In the genomic region with DNA sequence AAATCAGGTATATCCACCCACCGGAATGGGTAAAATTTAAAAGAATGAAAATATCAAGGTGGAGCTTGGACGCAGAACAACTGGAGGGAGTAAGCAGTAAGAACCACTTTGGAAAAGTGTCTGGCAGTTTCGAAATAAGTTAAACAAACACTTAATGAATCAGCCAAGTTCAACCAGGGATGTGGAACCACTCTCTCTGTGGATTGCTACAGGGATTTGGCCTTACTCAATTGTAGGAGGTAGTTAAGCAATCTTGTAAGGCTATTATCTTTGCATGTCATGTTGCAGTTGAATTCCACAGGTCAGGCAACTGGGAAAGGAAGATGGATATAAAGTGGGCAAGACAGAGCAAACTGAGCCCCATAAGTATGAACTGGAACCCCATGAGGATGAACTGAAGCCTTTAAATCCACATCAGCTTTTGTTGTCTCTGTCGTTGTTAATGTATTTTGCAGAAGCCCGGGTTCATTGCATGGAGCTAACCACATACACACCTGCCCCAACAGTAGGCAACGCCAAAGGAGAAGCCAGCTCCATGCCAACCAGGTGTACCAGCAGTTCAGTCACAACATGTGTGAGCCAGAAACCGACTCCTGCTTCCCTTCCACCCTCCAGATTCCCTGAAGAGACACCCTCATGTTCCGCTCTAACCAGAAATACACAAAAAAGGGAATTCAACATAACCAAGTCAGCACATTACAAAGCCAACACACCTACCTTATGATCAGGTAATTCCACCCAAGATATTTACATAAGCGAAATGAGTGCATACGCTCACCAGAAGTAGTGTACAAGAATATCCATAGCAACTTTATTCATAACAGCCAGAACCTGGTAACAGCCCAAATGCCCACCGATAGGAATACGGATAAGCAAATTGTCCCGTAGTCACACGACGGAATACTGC, we compare ENCODE assay signal across 10 cellular contexts. TPM values are rescaled to one million over a fixed set of nuclear protein-coding genes. Genes with fewer than 3 reads are reported as not detected.
A peak's percentile ranks its signal among the peaks of the same experiment; 100 is the strongest.
DNase-seq lines count a peak whose midpoint lies in the region; ATAC-seq and TF ChIP-seq lines count a peak whose summit lies in the region.
"Had no signal": no experiment of that assay in that cellular context is flagged by ENCODE, and none has a peak within 500 bp of the region (broad histone marks: within the 10 kb centered on the region; RNA-seq: fewer than 3 reads in every experiment).

No MANE protein-coding gene starts in this region.

- no peaks in the 10 kb centered on the region for H3K4me1 ChIP-seq in psoas muscle

- intact Hi-C loops in psoas muscle (cut with DNase I), result no loop called here

- TF ChIP-seq CTCF in psoas muscle (IDR thresholded peaks at IDR 0.05), result no peak

- ATAC-seq in psoas muscle, result peak in 3 of 4 donors; percentile 68 to 72 (median 68)
- no peak for ATAC-seq in SK-N-SH treated with all-trans-retinoic acid at 6 μM for 48 hours
- ATAC-seq in GM18861 (IDR thresholded peaks at IDR 0.05; ENCODE audit: unreplicated experiment), result no peak
- ATAC-seq: T-cell had no signal

- peak; percentile 85 for DNase-seq in EL
- DNase-seq in NOMO-1 treated with DMSO at 0.1 percent for 48 hours (lab: John Stamatoyannopoulos, UW; ENCODE audit: unreplicated experiment), result peak; percentile 79
- peak; percentile 93 for DNase-seq in fibroblast of gingiva (ENCODE audit: low read depth)
- no peak for DNase-seq in psoas muscle
- no peak for DNase-seq in activated T-cell treated with anti-CD3 and anti-CD28 coated beads for 4 hours
- no peak for DNase-seq in NCI-H1694 treated with DMSO at 0.1 percent for 48 hours (lab: John Stamatoyannopoulos, UW)
- DNase-seq: GOT3, T-cell had no signal

- no peak overlapping the region for H3K4me3 ChIP-seq in psoas muscle

- H3K9me3 ChIP-seq in psoas muscle, result no peaks in the 10 kb centered on the region

- no peak overlapping the region for H3K27ac ChIP-seq in psoas muscle

- H3K27me3 ChIP-seq in psoas muscle (ENCODE audit: insufficient read depth in 3 of 3, low read length in 2 of 3), result no peaks in the 10 kb centered on the region

- WGBS in psoas muscle, 3 donors, result 74 to 83% (median 75%) methylated on average over 15 of the region's 15 CpGs

- no peaks in the 10 kb centered on the region for H3K36me3 ChIP-seq in psoas muscle (ENCODE audit: insufficient read depth in 1 of 2, low read depth in 1 of 2)

TF ChIP-seq in SK-N-SH treated with all-trans-retinoic acid at 6 μM for 48 hours, 23 proteins besides CTCF, POLR2A, EP300 and RAD21:
- TF ChIP-seq ISL1 (CRISPR knock-in tag; IDR thresholded peaks at IDR 0.05) (no peak), ZFP30 (CRISPR knock-in tag; IDR thresholded peaks at IDR 0.05) (no peak), BACH2 (CRISPR knock-in tag; IDR thresholded peaks at IDR 0.05; ENCODE audit: borderline replicate concordance) (no peak), TCF4 (CRISPR knock-in tag; IDR thresholded peaks at IDR 0.05; ENCODE audit: borderline replicate concordance) (no peak), ARNTL (CRISPR knock-in tag; IDR thresholded peaks at IDR 0.05; ENCODE audit: borderline replicate concordance, low read depth) (no peak), ZNF8 (CRISPR knock-in tag; IDR thresholded peaks at IDR 0.05) (no peak), OSR1 (CRISPR knock-in tag; IDR thresholded peaks at IDR 0.05) (no peak), POU6F1 (CRISPR knock-in tag; IDR thresholded peaks at IDR 0.05; ENCODE audit: borderline replicate concordance, low read depth) (no peak), GLIS3 (CRISPR knock-in tag; IDR thresholded peaks at IDR 0.05) (no peak), RARB (CRISPR knock-in tag; IDR thresholded peaks at IDR 0.05) (no peak), ZNF565 (CRISPR knock-in tag; conservative IDR thresholded peaks at IDR 0.05; ENCODE audit: low read depth) (no peak)
TF ChIP-seq in SK-N-SH treated with all-trans-retinoic acid at 6 μM for 48 hours: peak in this region for 0.

RNA-seq across cellular contexts. Expression of gene SLC43A3, which starts 8.0 kb away (rescaled TPM):
- 10 to 100 TPM; 10.6 to 18.8 (median 16.0) TPM for total RNA-seq in psoas muscle
- polyA plus RNA-seq in psoas muscle, result 10 to 100 TPM in 1 of 3 donors, 1 to 10 TPM in 2; 5.8 to 14.7 (median 6.4) TPM

RNA-seq across cellular contexts. Expression of gene RTN4RL2, which starts 25.4 kb away (rescaled TPM):
- total RNA-seq in psoas muscle, result 1 to 10 TPM in 1 of 4 donors, under 1 TPM in 3; 0.77 to 1.1 (median 0.84) TPM
- under 1 TPM; 0.44 to 0.61 (median 0.49) TPM for polyA plus RNA-seq in psoas muscle

RNA-seq across cellular contexts. Expression of gene PRG2, which starts 44.4 kb away (rescaled TPM):
- under 1 TPM in 1 of 4 donors, not detected in 3; 0.25 TPM for total RNA-seq in psoas muscle
- polyA plus RNA-seq in psoas muscle, result not detected

RNA-seq across cellular contexts. Expression of gene PRG3, which starts 53.9 kb away (rescaled TPM):
- total RNA-seq in psoas muscle, result not detected
- polyA plus RNA-seq in psoas muscle, result not detected
- total RNA-seq: T-cell had no signal

Comparison
In these comparisons a context has a peak if more than half of its experiments do, and no peak if none do; other contexts are left out.
1. DNase-seq: peak in EL (single experiment), NOMO-1 treated with DMSO at 0.1 percent for 48 hours (single experiment) and fibroblast of gingiva (single experiment); none in psoas muscle (0 of 2), activated T-cell treated with anti-CD3 and anti-CD28 coated beads for 4 hours (single experiment) and NCI-H1694 treated with DMSO at 0.1 percent for 48 hours (single experiment).
2. ATAC-seq: peak in psoas muscle (3 of 4); none in SK-N-SH treated with all-trans-retinoic acid at 6 μM for 48 hours (single experiment) and GM18861 (single experiment).